Comparison of ENCODE assay signal across 10 cellular contexts in the genomic region with DNA sequence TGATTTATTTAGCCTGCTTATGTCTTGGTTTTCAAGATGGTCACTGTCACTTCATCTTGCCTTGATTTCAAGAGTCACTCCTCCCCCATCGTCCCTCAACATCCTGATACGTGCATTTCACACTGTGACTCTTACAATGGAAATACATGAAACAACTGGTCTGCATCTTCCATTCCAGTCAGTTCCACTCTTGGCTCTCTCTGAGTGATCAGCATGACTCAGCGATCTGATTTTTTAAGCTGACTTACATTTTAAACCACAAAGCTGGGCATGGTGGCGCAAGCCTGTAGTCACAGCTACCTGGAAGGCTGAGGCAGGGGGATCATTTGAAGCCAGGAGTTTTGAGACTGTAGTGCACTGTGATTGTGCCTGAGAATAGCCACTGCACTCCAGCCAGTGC.
DNase-seq lines count a peak whose midpoint lies in the region; ATAC-seq and TF ChIP-seq lines count a peak whose summit lies in the region.
"Had no signal": no experiment of that assay in that cellular context is flagged by ENCODE, and none has a peak within 500 bp of the region (broad histone marks: within the 10 kb centered on the region; RNA-seq: fewer than 3 reads in every experiment).

No MANE protein-coding gene starts in this region.

- H3K36me3 ChIP-seq in ACC112 (ENCODE audit: insufficient read depth, low read length) (no peaks in the 10 kb centered on the region), adipocyte (ENCODE audit: control insufficient read depth, insufficient read depth, low read length, severe bottlenecking) (no peaks in the 10 kb centered on the region)

- H3K27me3 ChIP-seq in ACC112 (ENCODE audit: insufficient read depth, low read length) (no peaks in the 10 kb centered on the region), adipocyte (replicated peaks; ENCODE audit: control insufficient read depth, insufficient read depth, low read length) (no peaks in the 10 kb centered on the region)

- H3K4me3 ChIP-seq in ACC112 (ENCODE audit: low read depth, low read length) (no peak overlapping the region), HFF-Myc (replicated peaks; ENCODE audit: low read depth, low read length) (no peak overlapping the region), adipocyte (ENCODE audit: low read length) (no peak overlapping the region)

- ATAC-seq in GM21423 (IDR thresholded peaks at IDR 0.05; ENCODE audit: unreplicated experiment): no peak
- ATAC-seq: right cardiac atrium had no signal

- H3K9me3 ChIP-seq in adipocyte (ENCODE audit: control insufficient read depth, low read length): no peaks in the 10 kb centered on the region

- H3K79me2 ChIP-seq in ACC112 (ENCODE audit: control insufficient read depth, insufficient read depth, low read length, unreplicated experiment): no peaks in the 10 kb centered on the region

- H3K9ac ChIP-seq in adipocyte (ENCODE audit: low read length): no peak overlapping the region

- H3K27ac ChIP-seq in ACC112 (ENCODE audit: low read depth, low read length): peak overlapping the region; percentile 67

- DNase-seq in HFF-Myc (ENCODE audit: extremely low read depth, low read depth) (peak; percentile 67), adipocyte (ENCODE audit: low read depth) (peak; percentile 92), hepatic stellate cell (ENCODE audit: low spot score) (peak; percentile 60), cortex of kidney (lab: John Stamatoyannopoulos, UW) (no peak), COLO829 (ENCODE audit: low spot score) (no peak), NCI-H1436 treated with DMSO at 0.1 percent for 48 hours (lab: John Stamatoyannopoulos, UW) (no peak)
- DNase-seq: NCI-H748 treated with DMSO at 0.1 percent for 48 hours, right cardiac atrium had no signal

- no peak for TF ChIP-seq CTCF in HFF-Myc (IDR thresholded peaks at IDR 0.05; ENCODE audit: low read depth, low read length, missing control alignments)

- peak overlapping the region; percentile 67 for H2AFZ ChIP-seq in ACC112 (ENCODE audit: low read length, unreplicated experiment)

- H3K4me1 ChIP-seq in ACC112 (ENCODE audit: control insufficient read depth, insufficient read depth, low read length, unreplicated experiment) (peaks cover 33% of the 10 kb centered on the region), adipocyte (ENCODE audit: control insufficient read depth, insufficient read depth, low read length) (peaks cover 46% of the 10 kb centered on the region)

Comparison
In these comparisons a context has a peak if more than half of its experiments do, and no peak if none do; other contexts are left out.
1. DNase-seq: peak in HFF-Myc (single experiment), adipocyte (single experiment) and hepatic stellate cell (single experiment); none in cortex of kidney (single experiment), COLO829 (single experiment) and NCI-H1436 treated with DMSO at 0.1 percent for 48 hours (single experiment).